Comparison of ENCODE assay signal across 9 cellular contexts in genomic region chr4:121182296-121182695, GRCh38. TPM values are rescaled to one million over a fixed set of nuclear protein-coding genes. Genes with fewer than 3 reads are reported as not detected.
DNase-seq lines count a peak whose midpoint lies in the region; ATAC-seq and TF ChIP-seq lines count a peak whose summit lies in the region.
"Had no signal": no experiment of that assay in that cellular context is flagged by ENCODE, and none has a peak within 500 bp of the region (broad histone marks: within the 10 kb centered on the region; RNA-seq: fewer than 3 reads in every experiment).

No MANE protein-coding gene starts in this region.

- peaks cover 2% of the 10 kb centered on the region for H3K9me3 Mint-ChIP-seq in activated CD4-positive, alpha-beta T cell treated with anti-CD3 and anti-CD28 coated beads for 36 hours (ENCODE audit: low read depth)
- H3K9me3 Mint-ChIP-seq in stimulated activated naive CD8-positive, alpha-beta T cell treated with anti-CD3 and anti-CD28 coated beads, Interleukin-15, amount 100 ng/mL, for 72 hours = peaks cover 0 to 5% of the 10 kb centered on the region in 2 donors

- H3K27ac Mint-ChIP-seq in activated CD4-positive, alpha-beta T cell treated with anti-CD3 and anti-CD28 coated beads for 36 hours = peak overlapping the region; percentile 93
- H3K27ac Mint-ChIP-seq in stimulated activated naive CD8-positive, alpha-beta T cell treated with anti-CD3 and anti-CD28 coated beads, Interleukin-15, amount 100 ng/mL, for 72 hours = peak overlapping the region; percentile 94 to 97

- no peak for TF ChIP-seq CTCF in fibroblast of lung (conservative IDR thresholded peaks at IDR 0.05 in 1 of 2, IDR thresholded peaks at IDR 0.05 in 1 of 2; ENCODE audit: low read depth in 1 of 2, low read length in 2 of 2)

- peak overlapping the region; percentile 23 to 42 (median 30) for H3K4me3 ChIP-seq in fibroblast of lung (replicated peaks in 1 of 4; ENCODE audit: control extremely low read depth in 1 of 4, insufficient read depth in 1 of 4, low read depth in 3 of 4, low read length in 4 of 4)

- no peaks in the 10 kb centered on the region for H3K9me3 ChIP-seq in fibroblast of lung (ENCODE audit: control insufficient read depth, insufficient read depth, low read depth, low read length)

- POLR2A ChIA-PET in activated CD4-positive, alpha-beta T cell treated with anti-CD3 and anti-CD28 coated beads for 36 hours (lab: Charles Lee) = no interaction called here

- no peaks in the 10 kb centered on the region for H3K27me3 Mint-ChIP-seq in activated CD4-positive, alpha-beta T cell treated with anti-CD3 and anti-CD28 coated beads for 36 hours
- H3K27me3 Mint-ChIP-seq in stimulated activated naive CD8-positive, alpha-beta T cell treated with anti-CD3 and anti-CD28 coated beads, Interleukin-15, amount 100 ng/mL, for 72 hours = no peaks in the 10 kb centered on the region

- peak overlapping the region; percentile 18 for H3K9ac ChIP-seq in fibroblast of lung (ENCODE audit: insufficient read depth, low read length)

- no peaks in the 10 kb centered on the region for H4K20me1 ChIP-seq in fibroblast of lung (ENCODE audit: control insufficient read depth, extremely low read depth, insufficient read depth, low read length)

- intact Hi-C loops in activated CD4-positive, alpha-beta T cell treated with anti-CD3 and anti-CD28 coated beads for 36 hours (cut with DNase I, micrococcal nuclease) = loop anchor here in 1 of 2 experiments (5.0 kb wide), 1 partner anchor 45 kb away; no protein-coding TSS in a partner anchor

- CTCF ChIA-PET in activated CD4-positive, alpha-beta T cell treated with anti-CD3 and anti-CD28 coated beads for 36 hours (lab: Charles Lee) = interaction anchor here (0.6 to 3.5 kb wide), 6 partner anchors 10 to 1740 kb away, joined by 3 to 31 read pairs (median 3); partner anchors contain the start of gene NUDT6

- no peaks in the 10 kb centered on the region for H3K27me3 ChIP-seq in fibroblast of lung (ENCODE audit: control insufficient read depth, insufficient read depth, low read length)

- peak overlapping the region; percentile 60 for H3K27ac ChIP-seq in fibroblast of lung (ENCODE audit: insufficient read depth, low read length)

- H3K36me3 Mint-ChIP-seq in activated CD4-positive, alpha-beta T cell treated with anti-CD3 and anti-CD28 coated beads for 36 hours (ENCODE audit: low read depth) = peaks cover 21% of the 10 kb centered on the region

- peak overlapping the region; percentile 73 for H3K4me3 Mint-ChIP-seq in activated CD4-positive, alpha-beta T cell treated with anti-CD3 and anti-CD28 coated beads for 36 hours
- peak overlapping the region; percentile 72 to 82 for H3K4me3 Mint-ChIP-seq in stimulated activated naive CD8-positive, alpha-beta T cell treated with anti-CD3 and anti-CD28 coated beads, Interleukin-15, amount 100 ng/mL, for 72 hours

- DNase-seq in activated CD4-positive, alpha-beta T cell treated with anti-CD3 and anti-CD28 coated beads for 36 hours = peak; percentile 20
- no peak for DNase-seq in activated CD4-positive, alpha-beta T cell treated with anti-CD3 and anti-CD28 coated beads, Interleukin-2, amount 50 U/mL, for 1 hour
- DNase-seq in RPMI7951 (ENCODE audit: low read depth) (peak; percentile 5), fibroblast of lung (ENCODE audit: low read depth in 2 of 2) (peak; percentile 34 to 59), DMS79 treated with DMSO at 0.1 percent for 48 hours (lab: John Stamatoyannopoulos, UW) (no peak)
- no peak for DNase-seq in stimulated activated naive CD8-positive, alpha-beta T cell treated with anti-CD3 and anti-CD28 coated beads, Interleukin-15, amount 100 ng/mL, for 72 hours
- DNase-seq: NCI-H1417 treated with DMSO at 0.1 percent for 48 hours had no signal

- peak overlapping the region; percentile 81 for H3K4me2 ChIP-seq in fibroblast of lung (ENCODE audit: extremely low read depth, insufficient read depth, low read length)

- ATAC-seq in activated CD4-positive, alpha-beta T cell treated with anti-CD3 and anti-CD28 coated beads for 36 hours = peak; percentile 57
- ATAC-seq in stimulated activated naive CD8-positive, alpha-beta T cell treated with anti-CD3 and anti-CD28 coated beads, Interleukin-15, amount 100 ng/mL, for 72 hours = peak; percentile 62
- ATAC-seq in esophagus mucosa (no peak), HG03520 (IDR thresholded peaks at IDR 0.05; ENCODE audit: unreplicated experiment) (no peak)

- H3K36me3 ChIP-seq in fibroblast of lung (ENCODE audit: control insufficient read depth, insufficient read depth, low read length) = no peaks in the 10 kb centered on the region

- H3K4me1 Mint-ChIP-seq in activated CD4-positive, alpha-beta T cell treated with anti-CD3 and anti-CD28 coated beads for 36 hours = peaks cover 70% of the 10 kb centered on the region
- H3K4me1 Mint-ChIP-seq in stimulated activated naive CD8-positive, alpha-beta T cell treated with anti-CD3 and anti-CD28 coated beads, Interleukin-15, amount 100 ng/mL, for 72 hours = peaks cover 69% of the 10 kb centered on the region

- H2AFZ ChIP-seq in fibroblast of lung (ENCODE audit: low read length) = peak overlapping the region; percentile 90

- peaks cover 3% of the 10 kb centered on the region for H3K4me1 ChIP-seq in fibroblast of lung (ENCODE audit: control insufficient read depth, extremely low read depth, insufficient read depth, low read length)

- no peaks in the 10 kb centered on the region for H3K79me2 ChIP-seq in fibroblast of lung (ENCODE audit: control insufficient read depth, insufficient read depth, low read length)

RNA-seq across cellular contexts. Expression of gene TNIP3, which starts 18.2 kb away (rescaled TPM):
- 1 to 10 TPM; 3.7 to 4.8 TPM for total RNA-seq in activated CD4-positive, alpha-beta T cell treated with anti-CD3 and anti-CD28 coated beads for 36 hours
- total RNA-seq in RPMI7951 (2014; rRNA removed; shearing (Covaris generic)) = 1.1 and 1.8 TPM in 2 replicates
- total RNA-seq in fibroblast of lung (0.26 and 0.50 TPM in 2 replicates), esophagus mucosa (0.60 TPM)
- polyA plus RNA-seq in fibroblast of lung = 0.42 and 0.51 TPM in 2 replicates
- 0.41 and 0.47 TPM in 2 replicates for polyA plus RNA-seq in fibroblast of lung (2012)
- not detected in 2 replicates for polyA minus RNA-seq in fibroblast of lung (ENCODE audit: low replicate concordance)

Comparison
In these comparisons a context has a peak if more than half of its experiments do, and no peak if none do; other contexts are left out.
1. DNase-seq: peak in activated CD4-positive, alpha-beta T cell treated with anti-CD3 and anti-CD28 coated beads for 36 hours (single experiment), RPMI7951 (single experiment) and fibroblast of lung (2 of 2); none in activated CD4-positive, alpha-beta T cell treated with anti-CD3 and anti-CD28 coated beads, Interleukin-2, amount 50 U/mL, for 1 hour (single experiment), stimulated activated naive CD8-positive, alpha-beta T cell treated with anti-CD3 and anti-CD28 coated beads, Interleukin-15, amount 100 ng/mL, for 72 hours (0 of 2) and DMS79 treated with DMSO at 0.1 percent for 48 hours (single experiment).
2. ATAC-seq: peak in activated CD4-positive, alpha-beta T cell treated with anti-CD3 and anti-CD28 coated beads for 36 hours (single experiment) and stimulated activated naive CD8-positive, alpha-beta T cell treated with anti-CD3 and anti-CD28 coated beads, Interleukin-15, amount 100 ng/mL, for 72 hours (single experiment); none in esophagus mucosa (single experiment) and HG03520 (single experiment).